33 cellular contexts compared by ENCODE assay signal in the genomic region with DNA sequence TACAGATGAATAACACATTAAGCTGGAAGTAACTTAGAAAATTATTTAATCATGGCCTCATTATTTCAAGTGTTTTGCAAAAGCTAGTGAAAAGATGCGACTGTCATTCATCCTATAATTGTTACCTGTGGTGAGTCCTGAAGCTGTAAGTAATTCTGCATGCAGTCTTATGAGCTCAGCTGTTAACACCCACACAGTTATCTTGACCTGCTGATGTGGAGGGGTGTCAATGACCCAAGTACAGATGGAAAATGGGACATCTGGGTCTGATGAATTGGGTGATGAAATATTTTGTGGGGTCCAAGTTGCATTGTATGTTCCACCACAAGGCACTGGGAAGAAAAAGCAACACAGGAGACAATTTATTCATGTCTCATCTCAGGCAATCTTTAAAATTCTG.
"Had no signal": no experiment of that assay in that cellular context is flagged by ENCODE, and none has a peak within 500 bp of the region (broad histone marks: within the 10 kb centered on the region; RNA-seq: fewer than 3 reads in every experiment).

No MANE protein-coding gene starts in this region.

- H3K27me3 ChIP-seq: MG63 had no signal

- H3K27ac ChIP-seq: KMS-11 had no signal

- DNase-seq: Karpas-422, Kasumi-1, MG63, MM.1S, MV-4-11, NCI-H1048, NCI-H1092, NCI-H1092 treated with DMSO at 0.1 percent for 48 hours, NCI-H1417 treated with DMSO at 0.1 percent for 48 hours, NCI-H1436, NCI-H1436 treated with DMSO at 0.1 percent for 48 hours, NCI-H146, NCI-H1694, NCI-H1694 treated with DMSO at 0.1 percent for 48 hours, NCI-H187, NCI-H187 treated with DMSO at 0.1 percent for 48 hours, NCI-H1930, NCI-H2029, NCI-H2029 treated with DMSO at 0.1 percent for 48 hours, NCI-H2081, NCI-H2081 treated with DMSO at 0.1 percent for 48 hours, NCI-H2107, NCI-H2171, NCI-H2171 treated with DMSO at 0.1 percent for 48 hours, NCI-H2227 treated with DMSO at 0.1 percent for 48 hours, NCI-H226, NCI-H345, NCI-H446, NCI-H446 treated with DMSO at 0.1 percent for 48 hours, NCI-H510A, NCI-H510A treated with DMSO at 0.1 percent for 48 hours, NCI-H524 had no signal

- H3K9ac ChIP-seq: KMS-11 had no signal

- H3K9me3 ChIP-seq: MG63 had no signal

- H3K4me2 ChIP-seq: KMS-11 had no signal

- H3K4me3 ChIP-seq: MG63 had no signal

- H3K36me3 ChIP-seq: MG63 had no signal
